In genomic region chr19:48660854-48661731, GRCh38 we compare ENCODE assay signal across 7 cellular contexts. TPM values are rescaled to one million over a fixed set of nuclear protein-coding genes. Genes with fewer than 3 reads are reported as not detected.
DNase-seq lines count a peak whose midpoint lies in the region; ATAC-seq, FAIRE-seq and TF ChIP-seq lines count a peak whose summit lies in the region.

No MANE protein-coding gene starts in this region.

- peaks cover 6% of the 10 kb centered on the region for H3K9me3 Mint-ChIP-seq in WTC11

- CTCF ChIA-PET in WTC11 (lab: Charles Lee), result interaction anchor here (0.5 to 0.8 kb wide), 2 partner anchors 13 to 15 kb away, joined by 3 read pairs; no protein-coding TSS in a partner anchor
- CTCF ChIA-PET in mammary epithelial cell (lab: Charles Lee; ENCODE audit: low non-redundant PET), result no interaction called here

- H4K20me1 ChIP-seq in mammary epithelial cell (ENCODE audit: insufficient read depth, low read length), result no peaks in the 10 kb centered on the region

- intact Hi-C loops in mammary epithelial cell (cut with micrococcal nuclease) (no loop called here), kidney (cut with DNase I) (no loop called here)

- dilution Hi-C loops in mammary epithelial cell (cut with HindIII; ENCODE audit: low sequenced_read_pairs), result no loop called here

- FAIRE-seq in GM12892 (lab: Jason Lieb, UNC) (peak; percentile 98), kidney (lab: Jason Lieb, UNC) (peak; percentile 87)

- TF ChIP-seq CTCF in WTC11 (IDR thresholded peaks at IDR 0.05) (no peak), mammary epithelial cell (conservative IDR thresholded peaks at IDR 0.05 in 1 of 2, IDR thresholded peaks at IDR 0.05 in 1 of 2; ENCODE audit: extremely low read depth in 1 of 2, insufficient read depth in 1 of 2, low read depth in 1 of 2, low read length in 2 of 2) (no peak), kidney (IDR thresholded peaks at IDR 0.05; ENCODE audit: borderline replicate concordance, extremely low read depth, insufficient read depth) (no peak)

- ATAC-seq in HG02623 (IDR thresholded peaks at IDR 0.05; ENCODE audit: unreplicated experiment) (peak; percentile 64), WTC11 (peak; percentile 82)

- peak; percentile 95 for DNase-seq in GM12892 (ENCODE audit: insufficient read length)
- peak; percentile 98 for DNase-seq in NCI-H2029 (lab: John Stamatoyannopoulos, UW)
- DNase-seq in WTC11 (ENCODE audit: low spot score), result peak; percentile 88
- peak; percentile 83 for DNase-seq in mammary epithelial cell
- peak; percentile 96 for DNase-seq in kidney
- DNase-seq in stimulated activated CD4-positive, alpha-beta T cell treated with anti-CD3 and anti-CD28 coated beads, Interleukin-2, amount 100 ng/mL, for 4 hours (ENCODE audit: low read depth), result peak; percentile 66

- POLR2A ChIA-PET in WTC11 (lab: Charles Lee), result no interaction called here

- H3K36me3 ChIP-seq in mammary epithelial cell (ENCODE audit: insufficient read depth, low read length), result no peaks in the 10 kb centered on the region
- no peaks in the 10 kb centered on the region for H3K36me3 ChIP-seq in kidney (ENCODE audit: control insufficient read depth in 1 of 2, insufficient read depth in 2 of 2, low read length in 2 of 2)

- no TSS peak for BruUV-seq in mammary epithelial cell (replicated peaks; lab: Mats Ljungman, UMichigan)

- no peak overlapping the region for H3K4me3 Mint-ChIP-seq in WTC11

- H3K9ac ChIP-seq in mammary epithelial cell (ENCODE audit: insufficient read depth, low read length), result no peak overlapping the region
- H3K9ac ChIP-seq in kidney (ENCODE audit: low read length in 2 of 2), result peak overlapping the region in 1 of 2 donors; percentile 55

- no peak for TF ChIP-seq POLR2A in GM12892 (IDR thresholded peaks at IDR 0.05; ENCODE audit: low read depth, low read length)

- no peaks in the 10 kb centered on the region for H3K79me2 ChIP-seq in mammary epithelial cell (ENCODE audit: insufficient read depth, low read length)

- 58% methylated on average over 30 of the region's 40 CpGs for WGBS in mammary epithelial cell (ENCODE audit: low coverage, missing lambda C conversion rate)

- peaks cover 6% of the 10 kb centered on the region for H3K36me3 Mint-ChIP-seq in WTC11

- H3K27ac ChIP-seq in mammary epithelial cell (ENCODE audit: insufficient read depth, low read depth, low read length) (peak overlapping the region; percentile 12), kidney (ENCODE audit: low read depth in 2 of 2, low read length in 2 of 2) (peak overlapping the region; percentile 43 to 68)

- peak overlapping the region; percentile 69 for H2AFZ ChIP-seq in mammary epithelial cell (ENCODE audit: low read depth, low read length)

- no peak overlapping the region for H3K27ac Mint-ChIP-seq in WTC11

- H3K4me2 ChIP-seq in mammary epithelial cell (ENCODE audit: insufficient read depth, low read depth, low read length), result no peak overlapping the region

- H3K9me3 ChIP-seq in mammary epithelial cell (replicated peaks; ENCODE audit: insufficient read depth, low read length) (no peaks in the 10 kb centered on the region), kidney (ENCODE audit: control insufficient read depth in 1 of 2, low read length in 2 of 2) (no peaks in the 10 kb centered on the region)

- H3K4me1 ChIP-seq in mammary epithelial cell (ENCODE audit: insufficient read depth, low read length), result no peaks in the 10 kb centered on the region
- peaks cover 3% of the 10 kb centered on the region in 2 donors for H3K4me1 ChIP-seq in kidney (ENCODE audit: control insufficient read depth in 1 of 2, insufficient read depth in 1 of 2, low read depth in 1 of 2, low read length in 2 of 2)

- H3K27me3 ChIP-seq in mammary epithelial cell (ENCODE audit: insufficient read depth, low read length), result no peaks in the 10 kb centered on the region

- H3K27me3 Mint-ChIP-seq in WTC11 (ENCODE audit: low read depth), result peaks cover 23% of the 10 kb centered on the region

- in situ Hi-C loops in mammary epithelial cell (cut with MboI; ENCODE audit: low sequenced_read_pairs in 2 of 2), result no loop called here

- peaks cover 8% of the 10 kb centered on the region for H3K4me1 Mint-ChIP-seq in WTC11

- no peak overlapping the region for H3K4me3 ChIP-seq in mammary epithelial cell (replicated peaks in 1 of 3; ENCODE audit: insufficient read depth in 1 of 3, low read depth in 2 of 3, low read length in 3 of 3)
- peak overlapping the region in 1 of 2 donors; percentile 35 for H3K4me3 ChIP-seq in kidney (ENCODE audit: low read length in 2 of 2)

TF ChIP-seq in WTC11, 78 proteins besides CTCF, POLR2A, EP300 and RAD21 (continues in another document):
- TF ChIP-seq MYBL2 (CRISPR knock-in tag; IDR thresholded peaks at IDR 0.05) (no peak), RELA (CRISPR knock-in tag; IDR thresholded peaks at IDR 0.05; ENCODE audit: borderline replicate concordance) (no peak), SP1 (CRISPR knock-in tag; conservative IDR thresholded peaks at IDR 0.05) (no peak; the same call in 1 of the 2 replicates), ARID4B (CRISPR knock-in tag; IDR thresholded peaks at IDR 0.05; ENCODE audit: borderline replicate concordance) (no peak)

RNA-seq across cellular contexts. Expression of gene NTN5, which starts 11.7 kb away (rescaled TPM):
- polyA plus RNA-seq in GM12892 (2012; ENCODE audit: missing spikeins), result not detected
- 0.28 to 0.39 TPM (median 0.37 TPM) in 3 replicates for total RNA-seq in WTC11 (2021)
- total RNA-seq in mammary epithelial cell, result under 1 TPM; 0.16 to 0.33 TPM
- polyA plus RNA-seq in mammary epithelial cell, result 0.03 TPM
- not detected for polyA minus RNA-seq in mammary epithelial cell
- total RNA-seq in kidney, result 0.85 TPM
- polyA plus RNA-seq in kidney (ENCODE audit: insufficient read depth, low read depth, low replicate concordance), result 0.52 TPM

RNA-seq across cellular contexts. Expression of gene CA11, which starts 15.1 kb away (rescaled TPM):
- polyA plus RNA-seq in GM12892 (2012; ENCODE audit: missing spikeins), result 3.7 TPM
- total RNA-seq in WTC11 (2021), result 41.4 to 53.7 TPM (median 47.5 TPM) in 3 replicates
- 1 to 10 TPM; 3.0 to 3.5 TPM for total RNA-seq in mammary epithelial cell
- 1.3 TPM for polyA plus RNA-seq in mammary epithelial cell
- polyA minus RNA-seq in mammary epithelial cell, result not detected
- 11.6 TPM for total RNA-seq in kidney
- polyA plus RNA-seq in kidney (ENCODE audit: insufficient read depth, low read depth, low replicate concordance), result 42.3 TPM

RNA-seq across cellular contexts. Expression of gene DBP, which starts 23.9 kb away (rescaled TPM):
- polyA plus RNA-seq in GM12892 (2012; ENCODE audit: missing spikeins), result 8.0 TPM
- total RNA-seq in WTC11 (2021), result 10.5 to 12.0 TPM (median 11.4 TPM) in 3 replicates
- 1 to 10 TPM in 1 of 2 donors, under 1 TPM in 1; 0.73 to 2.2 TPM for total RNA-seq in mammary epithelial cell
- 0.69 TPM for polyA plus RNA-seq in mammary epithelial cell
- polyA minus RNA-seq in mammary epithelial cell, result not detected
- 14.5 TPM for total RNA-seq in kidney
- 20.4 TPM for polyA plus RNA-seq in kidney (ENCODE audit: insufficient read depth, low read depth, low replicate concordance)

RNA-seq across cellular contexts. Expression of gene FUT2, which starts 34.7 kb away (rescaled TPM):
- polyA plus RNA-seq in GM12892 (2012; ENCODE audit: missing spikeins), result 0.32 TPM
- total RNA-seq in WTC11 (2021), result 5.9 to 6.8 TPM (median 6.5 TPM) in 3 replicates
- under 1 TPM in 1 of 2 donors, not detected in 1; 0.33 TPM for total RNA-seq in mammary epithelial cell
- polyA plus RNA-seq in mammary epithelial cell, result 0.06 TPM
- polyA minus RNA-seq in mammary epithelial cell, result not detected
- 5.8 TPM for total RNA-seq in kidney
- polyA plus RNA-seq in kidney (ENCODE audit: insufficient read depth, low read depth, low replicate concordance), result 0.28 TPM

RNA-seq across cellular contexts. Expression of gene SPHK2, which starts 41.8 kb away (rescaled TPM):
- 7.0 TPM for polyA plus RNA-seq in GM12892 (2012; ENCODE audit: missing spikeins)
- total RNA-seq in WTC11 (2021), result 46.7 to 64.6 TPM (median 48.4 TPM) in 3 replicates
- 10 to 100 TPM in 1 of 2 donors, 1 to 10 TPM in 1; 4.0 to 15.7 TPM for total RNA-seq in mammary epithelial cell
- polyA plus RNA-seq in mammary epithelial cell, result 6.0 TPM
- polyA minus RNA-seq in mammary epithelial cell, result 0.47 TPM
- 23.3 TPM for total RNA-seq in kidney
- 37.2 TPM for polyA plus RNA-seq in kidney (ENCODE audit: insufficient read depth, low read depth, low replicate concordance)
